In genomic region chr5:15421798-15422456, GRCh38 we compare ENCODE assay signal across 21 cellular contexts.
DNase-seq lines count a peak whose midpoint lies in the region; ATAC-seq and TF ChIP-seq lines count a peak whose summit lies in the region.
"Had no signal": no experiment of that assay in that cellular context is flagged by ENCODE, and none has a peak within 500 bp of the region (broad histone marks: within the 10 kb centered on the region; RNA-seq: fewer than 3 reads in every experiment).

No MANE protein-coding gene starts in this region.

- 39 to 43% methylated on average over 7 of the region's 7 CpGs for WGBS in tibial nerve, 2 donors

- H3K27ac ChIP-seq in right atrium auricular region (no peak overlapping the region), tibial nerve (peak overlapping the region in 3 of 4 donors; percentile 4 to 81 (median 54))
- H3K27ac ChIP-seq: dorsolateral prefrontal cortex, Peyer's patch had no signal

- H3K4me3 ChIP-seq in right atrium auricular region (no peak overlapping the region), fibroblast of the aortic adventitia (ENCODE audit: low read depth, low read length) (no peak overlapping the region), tibial nerve (no peak overlapping the region)
- H3K4me3 ChIP-seq: dorsolateral prefrontal cortex, Peyer's patch had no signal

- TF ChIP-seq POLR2A in tibial nerve (IDR thresholded peaks at IDR 0.05): peak in 1 of 2 donors; percentile 29

- DNase-seq in Right ventricle myocardium inferior (ENCODE audit: missing footprints) (no peak), right atrium auricular region (ENCODE audit: low spot score) (no peak), fibroblast of the aortic adventitia (ENCODE audit: low read depth) (peak; percentile 5), non-pigmented ciliary epithelial cell (ENCODE audit: low read depth) (peak; percentile 13), tibial nerve (ENCODE audit: low spot score in 2 of 2) (peak in 1 of 2 donors; percentile 62)
- no peak for DNase-seq in activated naive CD4-positive, alpha-beta T cell treated with Interleukin-2 at 50 U/mL for 16 hours
- DNase-seq: 8988T; activated CD4-positive, alpha-beta T cell treated with anti-CD3 and anti-CD28 coated beads, Interleukin-2, amount 10 ng/mL, durations not matched to agents 7 days and 5 days; activated CD8-positive, alpha-beta memory T cell treated with anti-CD3 and anti-CD28 coated beads, Interleukin-2, amount 10 ng/mL, durations not matched to agents 7 days and 5 days; activated naive CD8-positive, alpha-beta T cell treated with anti-CD3 and anti-CD28 coated beads, Interleukin-2, amount 10 ng/mL, durations not matched to agents 7 days and 5 days; DMS53; dorsolateral prefrontal cortex; GF-D8; NCI-H510A treated with DMSO at 0.1 percent for 48 hours; Peyer's patch; posterior cingulate gyrus; stimulated activated CD4-positive, alpha-beta T cell treated with anti-CD3 and anti-CD28 coated beads, Interleukin-4, amount 100 ng/mL, for 24 hours; stimulated activated naive CD8-positive, alpha-beta T cell treated with anti-CD3 and anti-CD28 coated beads, Interleukin-15, Interleukin-2, amounts not matched to agents 100 U/mL and 50 U/mL, for 24 hours had no signal

- H3K9me3 ChIP-seq in right atrium auricular region: no peaks in the 10 kb centered on the region
- H3K9me3 ChIP-seq in tibial nerve: no peaks in the 10 kb centered on the region
- H3K9me3 ChIP-seq: Peyer's patch had no signal

- no peak for TF ChIP-seq CTCF in right atrium auricular region (IDR thresholded peaks at IDR 0.05)
- no peak for TF ChIP-seq CTCF in fibroblast of the aortic adventitia (IDR thresholded peaks at IDR 0.05; ENCODE audit: insufficient read depth, low read length)
- no peak for TF ChIP-seq CTCF in tibial nerve (IDR thresholded peaks at IDR 0.05)

- ATAC-seq in Right ventricle myocardium inferior: peak; percentile 87
- ATAC-seq in GM21528 (IDR thresholded peaks at IDR 0.05; ENCODE audit: low FRiP score, unreplicated experiment): no peak
- no peak for ATAC-seq in HG02588 (IDR thresholded peaks at IDR 0.05; ENCODE audit: unreplicated experiment)
- ATAC-seq: activated CD8-positive, alpha-beta memory T cell treated with anti-CD3 and anti-CD28 coated beads, Interleukin-2, amount 10 ng/mL, durations not matched to agents 7 days and 5 days; left lobe of liver; stimulated activated naive CD8-positive, alpha-beta T cell treated with anti-CD3 and anti-CD28 coated beads, Interleukin-15, Interleukin-2, amounts not matched to agents 100 U/mL and 50 U/mL, for 24 hours had no signal

- H3K36me3 ChIP-seq in right atrium auricular region: no peaks in the 10 kb centered on the region
- H3K36me3 ChIP-seq in tibial nerve: no peaks in the 10 kb centered on the region
- H3K36me3 ChIP-seq: Peyer's patch had no signal

- TF ChIP-seq EP300 in tibial nerve (IDR thresholded peaks at IDR 0.05): peak in 1 of 2 donors; percentile 78

- H3K27me3 ChIP-seq in right atrium auricular region (no peaks in the 10 kb centered on the region), tibial nerve (no peaks in the 10 kb centered on the region)
- H3K27me3 ChIP-seq: dorsolateral prefrontal cortex, Peyer's patch had no signal

- H3K4me1 ChIP-seq in right atrium auricular region (no peaks in the 10 kb centered on the region), tibial nerve (peaks cover 0 to 20% (median 0%) of the 10 kb centered on the region in 4 donors)
- H3K4me1 ChIP-seq: Peyer's patch had no signal

- intact Hi-C loops in Right ventricle myocardium inferior (cut with DNase I): no loop called here

Comparison
In these comparisons a context has a peak if more than half of its experiments do, and no peak if none do; other contexts are left out.
1. DNase-seq: peak in fibroblast of the aortic adventitia (single experiment) and non-pigmented ciliary epithelial cell (single experiment); none in Right ventricle myocardium inferior (single experiment), right atrium auricular region (single experiment) and activated naive CD4-positive, alpha-beta T cell treated with Interleukin-2 at 50 U/mL for 16 hours (single experiment).
2. H3K27ac ChIP-seq: peak in tibial nerve (3 of 4); none in right atrium auricular region (0 of 2).